Comparison of ENCODE assay signal across 17 cellular contexts in the genomic region with DNA sequence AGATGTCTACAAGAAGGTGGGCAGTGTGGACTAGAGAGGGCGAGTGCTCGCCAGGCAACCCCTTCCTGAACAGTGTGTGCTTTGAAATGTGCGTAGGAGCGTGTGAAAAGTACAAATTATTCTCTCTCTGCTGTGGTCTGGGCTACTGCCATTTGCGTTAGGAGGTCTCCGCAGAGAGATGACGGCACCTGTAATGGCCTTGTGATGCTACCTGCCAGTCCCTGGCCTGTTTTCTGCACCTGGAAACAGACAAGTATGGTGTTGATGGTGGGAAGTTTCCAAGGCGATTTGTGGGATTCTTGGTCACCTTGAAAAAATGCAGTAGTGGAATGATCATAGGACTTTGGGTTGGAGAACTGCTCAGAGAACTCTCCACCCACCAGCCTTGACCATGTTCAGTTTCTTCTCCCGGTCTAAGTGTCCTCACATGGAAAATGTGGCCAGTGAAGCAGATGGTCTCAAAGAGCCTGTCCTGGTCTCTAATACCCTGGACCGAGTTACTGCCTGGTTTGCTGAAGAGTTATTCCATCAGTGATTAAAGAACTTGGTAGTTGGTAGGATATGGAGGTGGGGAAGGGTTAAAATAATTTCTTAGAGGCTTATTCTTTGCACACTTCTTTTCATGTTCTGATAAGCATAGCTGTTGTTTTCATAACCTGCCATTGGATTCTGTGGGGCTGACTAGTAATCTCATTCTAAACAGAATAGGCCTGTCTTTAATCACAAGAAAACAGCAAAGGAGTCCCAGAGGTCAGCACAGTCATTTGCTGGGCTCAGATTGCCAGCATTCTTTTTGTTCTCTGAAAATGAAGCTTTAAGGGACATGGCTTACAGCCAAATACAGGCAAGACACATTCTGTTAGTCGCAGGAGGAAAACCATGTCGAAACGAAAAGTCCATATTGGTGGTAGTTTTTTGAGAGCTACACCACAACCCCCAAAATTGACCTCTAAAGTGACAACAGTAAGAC.
DNase-seq lines count a peak whose midpoint lies in the region; ATAC-seq and TF ChIP-seq lines count a peak whose summit lies in the region.
"Had no signal": no experiment of that assay in that cellular context is flagged by ENCODE, and none has a peak within 500 bp of the region (broad histone marks: within the 10 kb centered on the region; RNA-seq: fewer than 3 reads in every experiment).

No MANE protein-coding gene starts in this region.

- in situ Hi-C loops in astrocyte of the cerebellum (cut with HindIII; ENCODE audit: low sequenced_read_pairs): no loop called here

- H3K27me3 Mint-ChIP-seq in progenitor cell of endocrine pancreas: no peaks in the 10 kb centered on the region
- H3K27me3 Mint-ChIP-seq: B cell; central memory CD8-positive, alpha-beta T cell; naive thymus-derived CD8-positive, alpha-beta T cell had no signal

- peaks cover 47% of the 10 kb centered on the region for H3K36me3 Mint-ChIP-seq in progenitor cell of endocrine pancreas (ENCODE audit: insufficient read depth)

- H3K27ac Mint-ChIP-seq in progenitor cell of endocrine pancreas: peak overlapping the region; percentile 22
- H3K27ac Mint-ChIP-seq: B cell had no signal

- H3K4me1 Mint-ChIP-seq in progenitor cell of endocrine pancreas (ENCODE audit: low read depth): peaks cover 17% of the 10 kb centered on the region

- TF ChIP-seq CTCF in astrocyte of the cerebellum (IDR thresholded peaks at IDR 0.05; ENCODE audit: low read depth, low read length, missing control alignments) (no peak), fibroblast of pulmonary artery (IDR thresholded peaks at IDR 0.05; ENCODE audit: low read length, missing control alignments) (no peak), progenitor cell of endocrine pancreas (IDR thresholded peaks at IDR 0.05; ENCODE audit: unreplicated experiment) (no peak)

- ATAC-seq in HG02642 (IDR thresholded peaks at IDR 0.05; ENCODE audit: poor library complexity, unreplicated experiment): no peak
- ATAC-seq: lower lobe of right lung; naive thymus-derived CD8-positive, alpha-beta T cell had no signal

- H3K4me3 ChIP-seq in astrocyte of the cerebellum (ENCODE audit: low read depth, low read length) (no peak overlapping the region), fibroblast of pulmonary artery (replicated peaks; ENCODE audit: low read depth, low read length) (no peak overlapping the region)
- H3K4me3 ChIP-seq: lower lobe of right lung had no signal

- H3K4me3 Mint-ChIP-seq in progenitor cell of endocrine pancreas (ENCODE audit: low read depth): no peak overlapping the region
- H3K4me3 Mint-ChIP-seq: B cell; central memory CD8-positive, alpha-beta T cell; naive thymus-derived CD8-positive, alpha-beta T cell had no signal

- peaks cover 16% of the 10 kb centered on the region for H3K9me3 Mint-ChIP-seq in progenitor cell of endocrine pancreas (ENCODE audit: low read depth)
- H3K9me3 Mint-ChIP-seq: central memory CD8-positive, alpha-beta T cell had no signal

- DNase-seq in EL: peak; percentile 11
- peak; percentile 43 for DNase-seq in astrocyte of the cerebellum (ENCODE audit: low read depth)
- peak; percentile 20 for DNase-seq in fibroblast of pulmonary artery (ENCODE audit: low read depth)
- DNase-seq in progenitor cell of endocrine pancreas (ENCODE audit: low spot score, unreplicated experiment): no peak
- no peak for DNase-seq in NCI-H2196 treated with DMSO at 0.1 percent for 48 hours (lab: John Stamatoyannopoulos, UW; ENCODE audit: unreplicated experiment)
- DNase-seq in NK-92 treated with Interleukin-12 subunit alpha and Interleukin-12 subunit beta, amount 100 ng/mL, for 24 hours (lab: John Stamatoyannopoulos, UW): no peak
- no peak for DNase-seq in activated CD4-positive, alpha-beta T cell treated with anti-CD3 and anti-CD28 coated beads, Interleukin-2, amount 50 U/mL, for 1 hour
- DNase-seq: activated CD4-positive, alpha-beta T cell treated with anti-CD3 and anti-CD28 coated beads for 48 hours; activated naive CD4-positive, alpha-beta T cell treated with Interleukin-2 at 50 U/mL for 16 hours; lower lobe of right lung; naive thymus-derived CD8-positive, alpha-beta T cell; NCI-H2029 treated with DMSO at 0.1 percent for 48 hours; NCI-H524; T-helper 9 cell had no signal

Comparison
In these comparisons a context has a peak if more than half of its experiments do, and no peak if none do; other contexts are left out.
1. DNase-seq: peak in EL (single experiment), astrocyte of the cerebellum (single experiment) and fibroblast of pulmonary artery (single experiment); none in progenitor cell of endocrine pancreas (single experiment), NCI-H2196 treated with DMSO at 0.1 percent for 48 hours (single experiment), NK-92 treated with Interleukin-12 subunit alpha and Interleukin-12 subunit beta, amount 100 ng/mL, for 24 hours (single experiment) and activated CD4-positive, alpha-beta T cell treated with anti-CD3 and anti-CD28 coated beads, Interleukin-2, amount 50 U/mL, for 1 hour (single experiment).